In genomic region chr10:3090388-3090787, GRCh38 we compare ENCODE assay signal across 18 cellular contexts. TPM values are rescaled to one million over a fixed set of nuclear protein-coding genes. Genes with fewer than 3 reads are reported as not detected.
A peak's percentile ranks its signal among the peaks of the same experiment; 100 is the strongest.
DNase-seq lines count a peak whose midpoint lies in the region; ATAC-seq, FAIRE-seq and TF ChIP-seq lines count a peak whose summit lies in the region.
"Had no signal": no experiment of that assay in that cellular context is flagged by ENCODE, and none has a peak within 500 bp of the region (broad histone marks: within the 10 kb centered on the region; RNA-seq: fewer than 3 reads in every experiment).

No MANE protein-coding gene starts in this region.

- H3F3A ChIP-seq in GM23248 (ENCODE audit: insufficient read depth), result peaks cover 30% of the 10 kb centered on the region

- H3K27me3 ChIP-seq in GM23248 (replicated peaks; ENCODE audit: insufficient read depth) (no peaks in the 10 kb centered on the region), RWPE2 (ENCODE audit: insufficient read depth, poor library complexity, severe bottlenecking) (no peaks in the 10 kb centered on the region), esophagus muscularis mucosa (no peaks in the 10 kb centered on the region), suprapubic skin (no peaks in the 10 kb centered on the region)
- H3K27me3 ChIP-seq: BLaER1, testis had no signal

- no peak for TF ChIP-seq CTCF in RWPE2 (IDR thresholded peaks at IDR 0.05; ENCODE audit: poor library complexity, severe bottlenecking)
- TF ChIP-seq CTCF in esophagus muscularis mucosa (IDR thresholded peaks at IDR 0.05), result no peak
- TF ChIP-seq CTCF in osteocyte (IDR thresholded peaks at IDR 0.05), result no peak
- no peak for TF ChIP-seq CTCF in suprapubic skin (IDR thresholded peaks at IDR 0.05)

- no peaks in the 10 kb centered on the region for H4K20me1 ChIP-seq in GM23248 (ENCODE audit: insufficient read depth)

- H3K27ac Mint-ChIP-seq in osteocyte (ENCODE audit: unreplicated experiment), result peak overlapping the region; percentile 96
- H3K27ac Mint-ChIP-seq: dendritic cell treated with granulocyte-macrophage colony-stimulating factor and Interleukin-4, amounts not matched to agents 40 ng/mL and 50 ng/mL, for 4 days had no signal

- H3K4me3 ChIP-seq in GM23248, result no peak overlapping the region
- H3K4me3 ChIP-seq in RWPE2 (ENCODE audit: severe bottlenecking), result no peak overlapping the region
- H3K4me3 ChIP-seq in esophagus muscularis mucosa, result no peak overlapping the region
- H3K4me3 ChIP-seq in suprapubic skin, result no peak overlapping the region
- H3K4me3 ChIP-seq: BLaER1, HAP-1, testis had no signal

- H3K9me2 ChIP-seq in GM23248 (ENCODE audit: insufficient read depth), result no peaks in the 10 kb centered on the region

- no peak overlapping the region for H3K4me2 ChIP-seq in GM23248 (ENCODE audit: unreplicated experiment)

- TF ChIP-seq EP300 in esophagus muscularis mucosa (IDR thresholded peaks at IDR 0.05), result no peak
- no peak for TF ChIP-seq EP300 in suprapubic skin (IDR thresholded peaks at IDR 0.05)

- H3K4me3 Mint-ChIP-seq in osteocyte (ENCODE audit: unreplicated experiment), result no peak overlapping the region
- H3K4me3 Mint-ChIP-seq: dendritic cell treated with granulocyte-macrophage colony-stimulating factor and Interleukin-4, amounts not matched to agents 40 ng/mL and 50 ng/mL, for 4 days had no signal

- H3K4me1 ChIP-seq in GM23248 (ENCODE audit: insufficient read depth) (peaks cover 31% of the 10 kb centered on the region), RWPE2 (ENCODE audit: insufficient read depth, poor library complexity, severe bottlenecking) (peaks cover 74% of the 10 kb centered on the region), esophagus muscularis mucosa (peaks cover 24 to 63% (median 56%) of the 10 kb centered on the region in 4 donors), suprapubic skin (peaks cover 28% of the 10 kb centered on the region)

- no peak for FAIRE-seq in GM12892 (lab: Jason Lieb, UNC)

- H3K9me3 ChIP-seq in GM23248 (ENCODE audit: low read depth) (no peaks in the 10 kb centered on the region), RWPE2 (ENCODE audit: severe bottlenecking) (no peaks in the 10 kb centered on the region), esophagus muscularis mucosa (no peaks in the 10 kb centered on the region), suprapubic skin (no peaks in the 10 kb centered on the region)
- H3K9me3 ChIP-seq: BLaER1, HAP-1, testis had no signal

- H2AFZ ChIP-seq in GM23248, result no peak overlapping the region

- H3K27ac ChIP-seq in GM23248 (peak overlapping the region; percentile 79; the same call in 1 of the 2 replicates), RWPE2 (ENCODE audit: poor library complexity, severe bottlenecking) (peak overlapping the region; percentile 99), esophagus muscularis mucosa (replicated peaks in 1 of 4) (peak overlapping the region; percentile 72 to 76 (median 74)), suprapubic skin (no peak overlapping the region)
- H3K27ac ChIP-seq: testis had no signal

- peaks cover 4% of the 10 kb centered on the region; the same call in 1 of the 2 replicates for H3K36me3 ChIP-seq in GM23248 (ENCODE audit: low read depth)
- peaks cover 45% of the 10 kb centered on the region for H3K36me3 ChIP-seq in RWPE2 (ENCODE audit: low read depth)
- H3K36me3 ChIP-seq in esophagus muscularis mucosa, result peaks cover 0 to 7% (median 0%) of the 10 kb centered on the region in 4 donors
- H3K36me3 ChIP-seq in suprapubic skin, result peaks cover 4% of the 10 kb centered on the region

- peaks cover 72% of the 10 kb centered on the region for H3K4me1 Mint-ChIP-seq in osteocyte (ENCODE audit: unreplicated experiment)

- no peaks in the 10 kb centered on the region for H3K27me3 Mint-ChIP-seq in osteocyte (ENCODE audit: unreplicated experiment)
- H3K27me3 Mint-ChIP-seq: dendritic cell treated with granulocyte-macrophage colony-stimulating factor and Interleukin-4, amounts not matched to agents 40 ng/mL and 50 ng/mL, for 4 days had no signal

- WGBS in GM23248 (ENCODE audit: low coverage in 1 of 2, low lambda C conversion rate in 2 of 2, missing lambda C conversion rate in 2 of 2), 2 experiments, result 91 to 92% methylated on average over 12 of the region's 12 CpGs
- WGBS in esophagus muscularis mucosa, result 62% methylated on average over 8 of the region's 12 CpGs
- WGBS in suprapubic skin, result 83% methylated on average over 9 of the region's 12 CpGs

- intact Hi-C loops in esophagus muscularis mucosa (cut with DNase I), result no loop called here

- H3K79me2 ChIP-seq in GM23248 (ENCODE audit: insufficient read depth), result peaks cover 82% of the 10 kb centered on the region

- TF ChIP-seq POLR2A in esophagus muscularis mucosa (IDR thresholded peaks at IDR 0.05; ENCODE audit: low read depth), result no peak
- no peak for TF ChIP-seq POLR2A in GM12892 (IDR thresholded peaks at IDR 0.05; ENCODE audit: low read depth, low read length)
- TF ChIP-seq POLR2A in suprapubic skin (IDR thresholded peaks at IDR 0.05), result no peak

- H3K36me3 Mint-ChIP-seq in osteocyte (ENCODE audit: unreplicated experiment), result peaks cover 6% of the 10 kb centered on the region

- in situ Hi-C loops in GM23248 (cut with MboI), result no loop called here

- peak; percentile 1; the same call in 1 of the 3 replicates for ATAC-seq in RWPE2 (ENCODE audit: low read depth)

- no peaks in the 10 kb centered on the region for H3K9me3 Mint-ChIP-seq in osteocyte (ENCODE audit: unreplicated experiment)
- H3K9me3 Mint-ChIP-seq: dendritic cell treated with granulocyte-macrophage colony-stimulating factor and Interleukin-4, amounts not matched to agents 40 ng/mL and 50 ng/mL, for 4 days had no signal

- no peak for DNase-seq in GM23248
- DNase-seq in RWPE2 (ENCODE audit: low spot score), result no peak
- DNase-seq in esophagus muscularis mucosa (ENCODE audit: extremely low spot score), result no peak
- DNase-seq in osteocyte (ENCODE audit: extremely low spot score, unreplicated experiment), result no peak
- DNase-seq in SIG-M5 treated with dmso at 0.1 percent for 504 hours (lab: John Stamatoyannopoulos, UW; ENCODE audit: unreplicated experiment), result no peak
- no peak for DNase-seq in GM12892 (ENCODE audit: insufficient read length)
- DNase-seq in suprapubic skin (ENCODE audit: low spot score in 2 of 2), result no peak
- DNase-seq in NCI-H345 treated with DMSO at 0.1 percent for 48 hours (lab: John Stamatoyannopoulos, UW; ENCODE audit: unreplicated experiment), result no peak
- DNase-seq: activated CD4-positive, CD25-positive, alpha-beta regulatory T cell; activated T-cell treated with anti-CD3 and anti-CD28 coated beads, Interleukin-2, amount 50 U/mL, for 1 hour; amniotic stem cell; DMS53; NCI-H2227 treated with DMSO at 0.1 percent for 48 hours; occipital lobe; testis had no signal

- H3K9ac ChIP-seq in GM23248, result peak overlapping the region; percentile 62; the same call in 1 of the 2 replicates
- H3K9ac ChIP-seq: BLaER1 had no signal

RNA-seq across cellular contexts. Expression of gene PFKP, which starts 23.0 kb away (rescaled TPM):
- total RNA-seq in GM23248 (2014; rRNA removed; shearing (Covaris generic)), result 137 and 159 TPM in 2 replicates
- 133 TPM in 2 replicates for polyA plus RNA-seq in GM23248 (2016; fragmentation: Nextera tagmentation; extraction: Ambion mirVana)
- total RNA-seq in esophagus muscularis mucosa, result 100 to 1,000 TPM in 3 of 4 donors, 10 to 100 TPM in 1; 90.8 to 255 (median 112) TPM
- 150 and 158 TPM in 2 replicates for total RNA-seq in osteocyte
- polyA plus RNA-seq in GM12892 (2012; ENCODE audit: missing spikeins), result 162 TPM
- total RNA-seq in suprapubic skin, result 10 to 100 TPM; 36.7 to 58.9 (median 44.7) TPM
